ENCODE assay signal across 30 cellular contexts in genomic region chr17:4586043-4586442, GRCh38. TPM values are rescaled to one million over a fixed set of nuclear protein-coding genes. Genes with fewer than 3 reads are reported as not detected.
DNase-seq lines count a peak whose midpoint lies in the region; ATAC-seq, FAIRE-seq and TF ChIP-seq lines count a peak whose summit lies in the region.
"Had no signal": no experiment of that assay in that cellular context is flagged by ENCODE, and none has a peak within 500 bp of the region (broad histone marks: within the 10 kb centered on the region; RNA-seq: fewer than 3 reads in every experiment).

No MANE protein-coding gene starts in this region.

- no peak overlapping the region for H3K18ac ChIP-seq in H1 (ENCODE audit: extremely low read depth, low read length)

- POLR2A ChIA-PET in H1 (lab: Charles Lee; ENCODE audit: partially characterized antibody): interaction anchor here (0.7 to 1.6 kb wide), 5 partner anchors 10 to 339 kb away, joined by 3 to 6 read pairs (median 5); no protein-coding TSS in a partner anchor

- no peak overlapping the region for H3K14ac ChIP-seq in H1 (ENCODE audit: insufficient read length)

- no peak overlapping the region for H4K5ac ChIP-seq in H1 (ENCODE audit: insufficient read length, low read depth, low read length)

- H3K9me3 ChIP-seq in H1 (ENCODE audit: insufficient read depth in 2 of 2, low read depth in 1 of 2, low read length in 1 of 2): no peaks in the 10 kb centered on the region
- H3K9me3 ChIP-seq in gastrocnemius medialis: no peaks in the 10 kb centered on the region
- H3K9me3 ChIP-seq: HAP-1, pancreas, SK-N-SH, upper lobe of left lung had no signal

- no peaks in the 10 kb centered on the region for H3K36me3 ChIP-seq in H1 (ENCODE audit: control insufficient read depth in 2 of 4, insufficient read depth in 4 of 4, low read length in 3 of 4)
- H3K36me3 ChIP-seq in gastrocnemius medialis: peaks cover 0 to 3% of the 10 kb centered on the region in 2 donors
- H3K36me3 ChIP-seq: HAP-1, pancreas, upper lobe of left lung, WERI-Rb-1 had no signal

- no peak for TF ChIP-seq RAD21 in H1 (IDR thresholded peaks at IDR 0.05 in 1 of 2, conservative IDR thresholded peaks at IDR 0.05 in 1 of 2; ENCODE audit: low read depth in 2 of 2, low read length in 2 of 2)

- H3K79me1 ChIP-seq in H1 (ENCODE audit: low read depth, low read length): no peaks in the 10 kb centered on the region

- no peak overlapping the region for H2BK5ac ChIP-seq in H1 (ENCODE audit: low read depth, low read length)

- no peak overlapping the region for H2BK120ac ChIP-seq in H1 (replicated peaks; ENCODE audit: low read depth, low read length)

- H3K4me2 ChIP-seq in H1 (ENCODE audit: insufficient read depth in 1 of 2, low read depth in 2 of 2, low read length in 2 of 2): peak overlapping the region in 1 of 2 experiments; percentile 88; a peak in 1 of 4 replicates
- H3K4me2 ChIP-seq: SK-N-SH had no signal

- WGBS in H1 (ENCODE audit: extremely low coverage in 1 of 2, insufficient coverage in 1 of 2, insufficient read length in 1 of 2, insufficient replicate concordance in 2 of 2, low coverage in 1 of 2, low lambda C conversion rate in 2 of 2, missing lambda C conversion rate in 1 of 2), 2 experiments: 81% methylated on average over 9 of the region's 9 CpGs; no CpG with 5 or more reads in 1 of the 2 experiments

- H2BK12ac ChIP-seq in H1 (ENCODE audit: low read depth, low read length): no peak overlapping the region

- no peak overlapping the region for H2BK20ac ChIP-seq in H1 (ENCODE audit: low read length)

- no peak overlapping the region; the same call in 1 of the 2 replicates for H2BK15ac ChIP-seq in H1 (ENCODE audit: low read length)

- H3K9ac ChIP-seq in H1 (replicated peaks in 1 of 4; ENCODE audit: extremely low read depth in 1 of 4, low read depth in 3 of 4, low read length in 3 of 4): no peak overlapping the region
- H3K9ac ChIP-seq: SK-N-SH had no signal

- CTCF ChIA-PET in H1 (lab: Charles Lee; ENCODE audit: partially characterized antibody): interaction anchor here (0.7 to 4.2 kb wide), 6 partner anchors 9 to 637 kb away, joined by 3 to 39 read pairs (median 4); no protein-coding TSS in a partner anchor

- DNase-seq in SHP77 treated with DMSO at 0.1 percent for 48 hours (lab: John Stamatoyannopoulos, UW) (peak; percentile 22), SHP77 (lab: John Stamatoyannopoulos, UW) (no peak), H1 (ENCODE audit: low read depth in 1 of 2, low spot score in 2 of 2) (no peak), myocyte (ENCODE audit: low read depth) (peak; percentile 51), gastrocnemius medialis (peak; percentile 67), NCI-H2107 (lab: John Stamatoyannopoulos, UW) (no peak), hepatic stellate cell (ENCODE audit: low spot score) (no peak), NCI-H2029 (lab: John Stamatoyannopoulos, UW) (no peak)
- DNase-seq: 8988T; activated CD4-positive, alpha-beta T cell treated with anti-CD3 and anti-CD28 coated beads, Interleukin-2, amount 50 U/mL, for 1 hour; activated naive CD4-positive, alpha-beta T cell treated with anti-CD3 and anti-CD28 coated beads for 36 hours; AML-193; amygdala; DND-41; effector memory CD8-positive, alpha-beta T cell; mesendoderm; naive thymus-derived CD4-positive, alpha-beta T cell; NCI-H1092; NCI-H187; NCI-H226; pancreas; SK-N-SH; stimulated activated CD8-positive, alpha-beta memory T cell treated with anti-CD3 and anti-CD28 coated beads, Interleukin-4, amount 100 ng/mL, for 48 hours; upper lobe of left lung; WERI-Rb-1 had no signal

- TF ChIP-seq CTCF in H1 (IDR thresholded peaks at IDR 0.05; ENCODE audit: control extremely low read depth in 1 of 3, insufficient read depth in 1 of 3, low read depth in 1 of 3, low read length in 3 of 3) (no peak), gastrocnemius medialis (IDR thresholded peaks at IDR 0.05 in 4 of 5, conservative IDR thresholded peaks at IDR 0.05 in 1 of 5) (no peak)

- TF ChIP-seq POLR2A in H1 (IDR thresholded peaks at IDR 0.05; ENCODE audit: control extremely low read depth in 1 of 2, low read depth in 2 of 2, low read length in 2 of 2): no peak
- TF ChIP-seq POLR2A in gastrocnemius medialis (IDR thresholded peaks at IDR 0.05): peak; percentile 72 to 83

- no peak overlapping the region for H3K27ac ChIP-seq in H1 (ENCODE audit: low read depth, low read length)
- H3K27ac ChIP-seq in gastrocnemius medialis: peak overlapping the region; percentile 90 to 100 (median 98)
- H3K27ac ChIP-seq: coronary artery, pancreas, WERI-Rb-1 had no signal

- H2AK5ac ChIP-seq in H1 (ENCODE audit: low read depth, low read length): 0 out of 2 replicates have a peak overlapping the region, but pooled peaks have one; percentile 13

- intact Hi-C loops in gastrocnemius medialis (cut with DNase I; ENCODE audit: low total_unique reads): loop anchor here (2.0 kb wide), 1 partner anchor 15 kb away; no protein-coding TSS in a partner anchor

- no peak overlapping the region for H3K56ac ChIP-seq in H1 (replicated peaks; ENCODE audit: insufficient read length, low read depth, low read length)

- ATAC-seq in gastrocnemius medialis: peak; percentile 34 to 70
- ATAC-seq: effector memory CD8-positive, alpha-beta T cell; naive thymus-derived CD4-positive, alpha-beta T cell; pancreas; sciatic nerve had no signal

- peaks cover 10% of the 10 kb centered on the region; the same call in 1 of the 2 replicates for H3K23me2 ChIP-seq in H1 (ENCODE audit: low read depth, low read length)

- no peak for FAIRE-seq in H1 (lab: Jason Lieb, UNC)
- FAIRE-seq: GM12892, pancreas had no signal

- H3K4me3 ChIP-seq in H1 (ENCODE audit: extremely low read depth in 1 of 4, insufficient read depth in 2 of 4, low read depth in 3 of 4, low read length in 4 of 4): no peak overlapping the region
- peak overlapping the region; percentile 63 to 87 (median 73) for H3K4me3 ChIP-seq in gastrocnemius medialis
- H3K4me3 ChIP-seq: coronary artery, HAP-1, pancreas had no signal

- no peak overlapping the region for H2AFZ ChIP-seq in H1 (ENCODE audit: low read length)

- H4K8ac ChIP-seq in H1 (ENCODE audit: extremely low read depth, insufficient read depth, low read length): no peak overlapping the region

- TF ChIP-seq EP300 in H1 (IDR thresholded peaks at IDR 0.05; ENCODE audit: borderline replicate concordance in 1 of 2, low read depth in 2 of 2, low read length in 2 of 2): no peak

- peaks cover 0 to 1% of the 10 kb centered on the region in 2 experiments for H4K20me1 ChIP-seq in H1 (replicated peaks in 1 of 2; ENCODE audit: control insufficient read depth in 1 of 2, insufficient read depth in 2 of 2, low read length in 2 of 2)

- peaks cover 8 to 45% (median 38%) of the 10 kb centered on the region in 4 experiments for H3K27me3 ChIP-seq in H1 (replicated peaks in 1 of 4; ENCODE audit: control insufficient read depth in 3 of 4, extremely low read depth in 1 of 4, insufficient read depth in 3 of 4, low read length in 3 of 4)
- H3K27me3 ChIP-seq in gastrocnemius medialis: no peaks in the 10 kb centered on the region

- H3K23ac ChIP-seq in H1 (ENCODE audit: insufficient read length): no peak overlapping the region

- in situ Hi-C loops in gastrocnemius medialis (cut with MboI; ENCODE audit: low sequenced_read_pairs in 4 of 4): no loop called here

- no peaks in the 10 kb centered on the region for H3K79me2 ChIP-seq in H1 (ENCODE audit: control insufficient read depth in 1 of 2, insufficient read depth in 2 of 2, low read length in 2 of 2)

- H3K4ac ChIP-seq in H1 (replicated peaks; ENCODE audit: insufficient read length, low read depth, low read length): no peak overlapping the region

- H4K91ac ChIP-seq in H1 (replicated peaks; ENCODE audit: insufficient read length, low read length): no peak overlapping the region

- H3K4me1 ChIP-seq in H1 (replicated peaks in 1 of 4; ENCODE audit: control insufficient read depth in 3 of 4, insufficient read depth in 4 of 4, low read length in 3 of 4) (peaks cover 0 to 22% (median 13%) of the 10 kb centered on the region in 4 experiments; a peak in 6 of 7 replicates), gastrocnemius medialis (peaks cover 40 to 42% of the 10 kb centered on the region in 2 donors)
- H3K4me1 ChIP-seq: HAP-1 had no signal

RNA-seq across cellular contexts. Expression of gene SMTNL2, which starts 1.7 kb away (rescaled TPM):
- 3.7 and 4.5 TPM in 2 replicates for total RNA-seq in H1 (2021; fragmentation: NEBNext Ultra II Directional; extraction: Animal tissue kit (Norgen Biotek cat#: 25700))
- polyA plus RNA-seq in H1 (2011; rRNA removed): 3.6 and 4.6 TPM in 2 replicates
- 3.4 TPM for polyA plus RNA-seq in H1 (2011; cell fraction: cytosol; rRNA removed)
- polyA plus RNA-seq in H1 (2011; cell fraction: nucleus; rRNA removed): 4.5 TPM
- 3.3 to 6.3 TPM (median 4.1 TPM) in 4 replicates for polyA plus RNA-seq in H1 (2012, experiment 1 of 2)
- 4.5 TPM for polyA plus RNA-seq in H1 (2012, experiment 2 of 2)
- polyA plus RNA-seq in H1 (2013, experiment 1 of 2): 2.9 TPM
- polyA plus RNA-seq in H1 (2013, experiment 2 of 2): 2.2 TPM
- polyA minus RNA-seq in H1 (2011; rRNA and poly(A)+ RNA removed): 3.0 and 3.1 TPM in 2 replicates
- 4.0 TPM for polyA minus RNA-seq in H1 (2011; cell fraction: cytosol; rRNA and poly(A)+ RNA removed)
- 2.3 TPM for polyA minus RNA-seq in H1 (2011; cell fraction: nucleus; rRNA and poly(A)+ RNA removed)
- total RNA-seq in myocyte (0.08 and 0.10 TPM in 2 replicates), gastrocnemius medialis (100 to 1,000 TPM; 110 to 588 (median 420) TPM)
- not detected for polyA plus RNA-seq in myocyte (2012)
- total RNA-seq: activated naive CD4-positive, alpha-beta T cell treated with anti-CD3 and anti-CD28 coated beads for 36 hours; naive thymus-derived CD4-positive, alpha-beta T cell had no signal
- polyA plus RNA-seq: naive thymus-derived CD4-positive, alpha-beta T cell; SK-N-SH had no signal

RNA-seq across cellular contexts. Expression of gene GGT6, which starts 25.7 kb away (rescaled TPM):
- not detected in 2 replicates for total RNA-seq in H1 (2021; fragmentation: NEBNext Ultra II Directional; extraction: Animal tissue kit (Norgen Biotek cat#: 25700))
- polyA plus RNA-seq in H1 (2011; rRNA removed): 0.18 and 0.30 TPM in 2 replicates
- polyA plus RNA-seq in H1 (2011; cell fraction: cytosol; rRNA removed): 0.16 TPM
- 0.04 TPM for polyA plus RNA-seq in H1 (2011; cell fraction: nucleus; rRNA removed)
- 0.11 to 0.15 TPM in 2 of 4 replicates, not detected in the others for polyA plus RNA-seq in H1 (2012, experiment 1 of 2)
- not detected for polyA plus RNA-seq in H1 (2012, experiment 2 of 2)
- 0.02 TPM for polyA plus RNA-seq in H1 (2013, experiment 1 of 2)
- polyA plus RNA-seq in H1 (2013, experiment 2 of 2): 0.07 TPM
- 0.09 TPM in 1 of 2 replicates, not detected in the other for polyA minus RNA-seq in H1 (2011; rRNA and poly(A)+ RNA removed)
- not detected for polyA minus RNA-seq in H1 (2011; cell fraction: cytosol; rRNA and poly(A)+ RNA removed)
- 0.90 TPM for polyA minus RNA-seq in H1 (2011; cell fraction: nucleus; rRNA and poly(A)+ RNA removed)
- not detected in 2 replicates for total RNA-seq in myocyte
- polyA plus RNA-seq in myocyte (2012): not detected
- total RNA-seq in gastrocnemius medialis: under 1 TPM in 1 of 4 donors, not detected in 3; 0.63 TPM
- total RNA-seq: activated naive CD4-positive, alpha-beta T cell treated with anti-CD3 and anti-CD28 coated beads for 36 hours; naive thymus-derived CD4-positive, alpha-beta T cell; sciatic nerve had no signal
- polyA plus RNA-seq: naive thymus-derived CD4-positive, alpha-beta T cell; SK-N-SH had no signal

RNA-seq across cellular contexts. Expression of gene MYBBP1A, which starts 30.9 kb away (rescaled TPM):
- total RNA-seq in H1 (2021; fragmentation: NEBNext Ultra II Directional; extraction: Animal tissue kit (Norgen Biotek cat#: 25700)): 151 and 153 TPM in 2 replicates
- 46.8 and 79.9 TPM in 2 replicates for polyA plus RNA-seq in H1 (2011; rRNA removed)
- polyA plus RNA-seq in H1 (2011; cell fraction: cytosol; rRNA removed): 58.4 TPM
- polyA plus RNA-seq in H1 (2011; cell fraction: nucleus; rRNA removed): 266 TPM
- polyA plus RNA-seq in H1 (2012, experiment 1 of 2): 98.7 to 125 TPM (median 120 TPM) in 4 replicates
- polyA plus RNA-seq in H1 (2012, experiment 2 of 2): 114 TPM
- polyA plus RNA-seq in H1 (2013, experiment 1 of 2): 74.0 TPM
- 63.6 TPM for polyA plus RNA-seq in H1 (2013, experiment 2 of 2)
- polyA minus RNA-seq in H1 (2011; rRNA and poly(A)+ RNA removed): 87.5 and 109 TPM in 2 replicates
- 88.4 TPM for polyA minus RNA-seq in H1 (2011; cell fraction: cytosol; rRNA and poly(A)+ RNA removed)
- 116 TPM for polyA minus RNA-seq in H1 (2011; cell fraction: nucleus; rRNA and poly(A)+ RNA removed)
- 50.0 and 51.4 TPM in 2 replicates for total RNA-seq in myocyte
- 36.0 TPM for polyA plus RNA-seq in myocyte (2012)
- total RNA-seq in gastrocnemius medialis: 10 to 100 TPM; 42.5 to 60.2 (median 48.9) TPM

RNA-seq across cellular contexts. Expression of gene ALOX15, which starts 55.4 kb away (rescaled TPM):
- total RNA-seq in H1 (2021; fragmentation: NEBNext Ultra II Directional; extraction: Animal tissue kit (Norgen Biotek cat#: 25700)): 1.5 TPM in 2 replicates
- polyA plus RNA-seq in H1 (2011; rRNA removed): 1.7 and 2.2 TPM in 2 replicates
- 2.0 TPM for polyA plus RNA-seq in H1 (2011; cell fraction: cytosol; rRNA removed)
- 2.4 TPM for polyA plus RNA-seq in H1 (2011; cell fraction: nucleus; rRNA removed)
- polyA plus RNA-seq in H1 (2012, experiment 1 of 2): 0.99 to 1.8 TPM (median 1.3 TPM) in 4 replicates
- 1.2 TPM for polyA plus RNA-seq in H1 (2012, experiment 2 of 2)
- 0.61 TPM for polyA plus RNA-seq in H1 (2013, experiment 1 of 2)
- 0.64 TPM for polyA plus RNA-seq in H1 (2013, experiment 2 of 2)
- polyA minus RNA-seq in H1 (2011; rRNA and poly(A)+ RNA removed): 1.00 and 1.8 TPM in 2 replicates
- polyA minus RNA-seq in H1 (2011; cell fraction: cytosol; rRNA and poly(A)+ RNA removed): 1.3 TPM
- 0.60 TPM for polyA minus RNA-seq in H1 (2011; cell fraction: nucleus; rRNA and poly(A)+ RNA removed)
- total RNA-seq in myocyte (not detected in 2 replicates), gastrocnemius medialis (not detected)
- polyA plus RNA-seq in myocyte (2012): not detected
- total RNA-seq: activated naive CD4-positive, alpha-beta T cell treated with anti-CD3 and anti-CD28 coated beads for 36 hours; kidney epithelial cell; pancreas had no signal
- polyA plus RNA-seq: naive thymus-derived CD4-positive, alpha-beta T cell; SK-N-SH had no signal

Comparison
In these comparisons a context has a peak if more than half of its experiments do, and no peak if none do; other contexts are left out.
1. DNase-seq: peak in SHP77 treated with DMSO at 0.1 percent for 48 hours (single experiment), myocyte (single experiment) and gastrocnemius medialis (2 of 2); none in SHP77 (0 of 2), H1 (0 of 2), NCI-H2107 (single experiment), hepatic stellate cell (single experiment) and NCI-H2029 (single experiment).
2. H3K4me3 ChIP-seq: peak in gastrocnemius medialis (4 of 4); none in H1 (0 of 4).
3. POLR2A ChIP-seq: peak in gastrocnemius medialis (2 of 2); none in H1 (0 of 2).
4. RNA of gene SMTNL2, which starts 1.7 kb away (total RNA-seq): 110 to 588 TPM in gastrocnemius medialis; 3.7 to 4.5 TPM in H1 and 0.08 to 0.10 TPM in myocyte; every median in the first group is over 10 times any median in the second.